ENCODE assay signal across 22 cellular contexts in genomic region chr22:49530671-49531532, GRCh38.
DNase-seq lines count a peak whose midpoint lies in the region; ATAC-seq and TF ChIP-seq lines count a peak whose summit lies in the region.
"Had no signal": no experiment of that assay in that cellular context is flagged by ENCODE, and none has a peak within 500 bp of the region (broad histone marks: within the 10 kb centered on the region; RNA-seq: fewer than 3 reads in every experiment).

No MANE protein-coding gene starts in this region.

- no peak overlapping the region for H4K8ac ChIP-seq in neuronal stem cell (ENCODE audit: low read depth, low read length)
- H4K8ac ChIP-seq in mesendoderm (ENCODE audit: low read depth, low read length): no peak overlapping the region
- H4K8ac ChIP-seq in trophoblast cell (ENCODE audit: low read depth, low read length): no peak overlapping the region

- no peak overlapping the region for H3K27ac Mint-ChIP-seq in WTC11

- H2BK120ac ChIP-seq in neuronal stem cell (ENCODE audit: low read depth, low read length): no peak overlapping the region
- no peak overlapping the region for H2BK120ac ChIP-seq in mesendoderm (ENCODE audit: low read depth, low read length)
- H2BK120ac ChIP-seq in trophoblast cell (ENCODE audit: insufficient read depth, low read length, poor library complexity): no peak overlapping the region

- H3K27ac ChIP-seq in neuronal stem cell (replicated peaks; ENCODE audit: low read length) (no peak overlapping the region), mesendoderm (ENCODE audit: low read depth, low read length) (no peak overlapping the region), trophoblast cell (ENCODE audit: low read depth, low read length) (no peak overlapping the region), RWPE1 (no peak overlapping the region)
- H3K27ac ChIP-seq: 22Rv1, GM23248 had no signal

- no peaks in the 10 kb centered on the region for H3K79me1 ChIP-seq in neuronal stem cell (ENCODE audit: low read depth, low read length)
- H3K79me1 ChIP-seq in mesendoderm (ENCODE audit: low read length): no peaks in the 10 kb centered on the region
- H3K79me1 ChIP-seq in trophoblast cell (ENCODE audit: low read length): peaks cover 7% of the 10 kb centered on the region

- WGBS in neuronal stem cell (ENCODE audit: extremely low coverage in 2 of 2, insufficient read length in 2 of 2, insufficient replicate concordance in 1 of 2), 2 donors: no CpG with 5 or more reads among the region's 23 CpGs
- WGBS in mesendoderm (ENCODE audit: extremely low coverage, insufficient coverage, low lambda C conversion rate): no CpG with 5 or more reads among the region's 23 CpGs
- no CpG with 5 or more reads among the region's 23 CpGs for WGBS in trophoblast cell (ENCODE audit: extremely low coverage, insufficient coverage, insufficient read length)

- DNase-seq in NCI-H2171 treated with DMSO at 0.1 percent for 48 hours (lab: John Stamatoyannopoulos, UW): peak; percentile 16
- DNase-seq in NCI-H2171 (lab: John Stamatoyannopoulos, UW): no peak
- no peak for DNase-seq in WTC11 (ENCODE audit: low spot score)
- no peak for DNase-seq in neuronal stem cell (ENCODE audit: low spot score)
- no peak for DNase-seq in NCI-H128 (lab: John Stamatoyannopoulos, UW; ENCODE audit: unreplicated experiment)
- no peak for DNase-seq in mesendoderm
- no peak for DNase-seq in trophoblast cell
- DNase-seq in RWPE1 (ENCODE audit: low spot score): no peak
- DNase-seq: AML-193, Caco-2, GM23248, NCI-H1048, NCI-H146, NCI-H2029 treated with DMSO at 0.1 percent for 48 hours, NCI-H510A, NCI-H748 treated with DMSO at 0.1 percent for 48 hours, PC-3, RPMI8226, T-helper 1 cell had no signal

- H3K4me1 ChIP-seq in neuronal stem cell (ENCODE audit: control insufficient read depth in 2 of 2, insufficient read depth in 1 of 2, low read depth in 1 of 2, low read length in 2 of 2) (peaks cover 0 to 4% of the 10 kb centered on the region in 2 donors), mesendoderm (ENCODE audit: control insufficient read depth, low read depth, low read length) (no peaks in the 10 kb centered on the region), trophoblast cell (ENCODE audit: control insufficient read depth in 1 of 2, insufficient read depth in 2 of 2, low read length in 2 of 2) (peaks cover 11% of the 10 kb centered on the region in 2 experiments)
- H3K4me1 ChIP-seq: Caco-2 had no signal

- no peaks in the 10 kb centered on the region for H3K9me3 Mint-ChIP-seq in WTC11

- H2BK5ac ChIP-seq in neuronal stem cell (ENCODE audit: low read length): no peak overlapping the region
- no peak overlapping the region for H2BK5ac ChIP-seq in mesendoderm (ENCODE audit: low read length)
- H2BK5ac ChIP-seq in trophoblast cell (ENCODE audit: low read depth, low read length, poor library complexity): no peak overlapping the region

- H3K27me3 ChIP-seq in neuronal stem cell (ENCODE audit: control insufficient read depth in 3 of 3, insufficient read depth in 3 of 3, low read depth in 1 of 3, low read length in 3 of 3): peaks cover 0 to 7% (median 0%) of the 10 kb centered on the region in 3 experiments
- no peaks in the 10 kb centered on the region for H3K27me3 ChIP-seq in mesendoderm (ENCODE audit: insufficient read depth, low read length, poor library complexity)
- H3K27me3 ChIP-seq in trophoblast cell (ENCODE audit: insufficient read depth, low read length): no peaks in the 10 kb centered on the region

- H3K4me2 ChIP-seq in neuronal stem cell (ENCODE audit: insufficient read depth, low read length, poor library complexity, severe bottlenecking): no peak overlapping the region
- H3K4me2 ChIP-seq in mesendoderm (ENCODE audit: low read length): no peak overlapping the region
- no peak overlapping the region for H3K4me2 ChIP-seq in trophoblast cell (ENCODE audit: low read length)

- TF ChIP-seq CTCF in WTC11 (IDR thresholded peaks at IDR 0.05): no peak
- no peak for TF ChIP-seq CTCF in RWPE1 (conservative IDR thresholded peaks at IDR 0.05; ENCODE audit: low read depth)

- H3K18ac ChIP-seq in neuronal stem cell (ENCODE audit: low read length) (peak overlapping the region; percentile 52), mesendoderm (ENCODE audit: low read length) (no peak overlapping the region), trophoblast cell (ENCODE audit: low read length) (no peak overlapping the region)

- H3K56ac ChIP-seq in mesendoderm (ENCODE audit: low read length): no peak overlapping the region

- H3K4ac ChIP-seq in neuronal stem cell (ENCODE audit: low read length) (no peak overlapping the region), mesendoderm (ENCODE audit: low read depth, low read length) (no peak overlapping the region), trophoblast cell (ENCODE audit: low read depth, low read length) (no peak overlapping the region)

- H2AFZ ChIP-seq in neuronal stem cell (ENCODE audit: low read length): no peak overlapping the region
- no peak overlapping the region for H2AFZ ChIP-seq in trophoblast cell (ENCODE audit: insufficient read depth, low read length, poor library complexity)
- H2AFZ ChIP-seq: GM23248 had no signal

- no peak for ATAC-seq in WTC11
- ATAC-seq: HCT116, K562, PC-3 had no signal

- H2BK12ac ChIP-seq in neuronal stem cell (ENCODE audit: low read length): no peak overlapping the region
- H2BK12ac ChIP-seq in trophoblast cell (ENCODE audit: low read length): no peak overlapping the region

- POLR2A ChIA-PET in WTC11 (lab: Charles Lee): no interaction called here
- POLR2A ChIA-PET in RWPE1 (lab: Yijun Ruan, JAX; ENCODE audit: low non-redundant PET): no interaction called here

- peaks cover 0 to 6% of the 10 kb centered on the region in 2 donors for H3K9me3 ChIP-seq in neuronal stem cell (replicated peaks in 1 of 2; ENCODE audit: control insufficient read depth in 2 of 2, insufficient read depth in 1 of 2, low read depth in 1 of 2, low read length in 2 of 2)
- peaks cover 9% of the 10 kb centered on the region for H3K9me3 ChIP-seq in trophoblast cell (ENCODE audit: insufficient read depth, low read depth, low read length)
- H3K9me3 ChIP-seq: Caco-2 had no signal

- no peak overlapping the region for H3K4me3 Mint-ChIP-seq in WTC11

- no peaks in the 10 kb centered on the region; the same call in 1 of the 2 replicates for H3K27me3 Mint-ChIP-seq in WTC11 (ENCODE audit: low read depth)

- H3K23ac ChIP-seq in neuronal stem cell (ENCODE audit: low read depth, low read length, poor library complexity) (peak overlapping the region; percentile 21), mesendoderm (ENCODE audit: low read length) (no peak overlapping the region), trophoblast cell (ENCODE audit: low read length) (no peak overlapping the region)

- H4K12ac ChIP-seq in trophoblast cell (ENCODE audit: low read depth, low read length): no peak overlapping the region

- no peak overlapping the region for H2BK15ac ChIP-seq in neuronal stem cell (ENCODE audit: low read length)
- H2BK15ac ChIP-seq in mesendoderm (replicated peaks; ENCODE audit: low read depth): no peak overlapping the region

- CTCF ChIA-PET in WTC11 (lab: Charles Lee): no interaction called here
- CTCF ChIA-PET in RWPE1 (lab: Yijun Ruan, JAX): no interaction called here

- H4K5ac ChIP-seq in mesendoderm (ENCODE audit: low read length): no peak overlapping the region

- H3K4me3 ChIP-seq in neuronal stem cell (ENCODE audit: low read length in 2 of 2) (no peak overlapping the region), mesendoderm (ENCODE audit: low read length) (no peak overlapping the region), trophoblast cell (ENCODE audit: low read depth, low read length) (no peak overlapping the region)
- H3K4me3 ChIP-seq: GM23248, K562 had no signal

- H2AK5ac ChIP-seq in neuronal stem cell (ENCODE audit: low read depth, low read length): no peak overlapping the region
- H2AK5ac ChIP-seq in mesendoderm (ENCODE audit: low read length): no peak overlapping the region
- no peak overlapping the region for H2AK5ac ChIP-seq in trophoblast cell (ENCODE audit: low read length)

- H3K36me3 ChIP-seq in neuronal stem cell (replicated peaks in 1 of 2; ENCODE audit: control insufficient read depth in 2 of 2, insufficient read depth in 2 of 2, low read length in 2 of 2): no peaks in the 10 kb centered on the region
- H3K36me3 ChIP-seq in mesendoderm (ENCODE audit: control insufficient read depth, insufficient read depth, low read length): no peaks in the 10 kb centered on the region
- H3K36me3 ChIP-seq in trophoblast cell (ENCODE audit: control insufficient read depth in 1 of 2, insufficient read depth in 2 of 2, low read length in 2 of 2): no peaks in the 10 kb centered on the region

- H3K9ac ChIP-seq in neuronal stem cell (ENCODE audit: low read depth, low read length, poor library complexity) (no peak overlapping the region), mesendoderm (ENCODE audit: low read length) (no peak overlapping the region), trophoblast cell (ENCODE audit: low read length) (no peak overlapping the region)
- H3K9ac ChIP-seq: GM23248 had no signal

- peaks cover 40% of the 10 kb centered on the region for H3K4me1 Mint-ChIP-seq in WTC11

- no peaks in the 10 kb centered on the region for H3K79me2 ChIP-seq in mesendoderm (ENCODE audit: control insufficient read depth, insufficient read depth, low read length)
- H3K79me2 ChIP-seq in trophoblast cell (ENCODE audit: control insufficient read depth, insufficient read depth, low read length, poor library complexity): no peaks in the 10 kb centered on the region

- H3K36me3 Mint-ChIP-seq in WTC11: no peaks in the 10 kb centered on the region

- H4K91ac ChIP-seq in neuronal stem cell (ENCODE audit: low read depth, low read length, poor library complexity) (no peak overlapping the region), trophoblast cell (ENCODE audit: low read depth, low read length) (no peak overlapping the region)

- H3K14ac ChIP-seq in neuronal stem cell (ENCODE audit: low read length) (peak overlapping the region; percentile 73), trophoblast cell (ENCODE audit: low read length) (no peak overlapping the region)

TF ChIP-seq in WTC11, 78 proteins besides CTCF, POLR2A, EP300 and RAD21:
- no peak for TF ChIP-seq NFE2L1 (CRISPR knock-in tag; IDR thresholded peaks at IDR 0.05)
- peak; percentile 86 for TF ChIP-seq ZNF121 (CRISPR knock-in tag; IDR thresholded peaks at IDR 0.05)
